3 cellular contexts compared by ENCODE assay signal in the genomic region with DNA sequence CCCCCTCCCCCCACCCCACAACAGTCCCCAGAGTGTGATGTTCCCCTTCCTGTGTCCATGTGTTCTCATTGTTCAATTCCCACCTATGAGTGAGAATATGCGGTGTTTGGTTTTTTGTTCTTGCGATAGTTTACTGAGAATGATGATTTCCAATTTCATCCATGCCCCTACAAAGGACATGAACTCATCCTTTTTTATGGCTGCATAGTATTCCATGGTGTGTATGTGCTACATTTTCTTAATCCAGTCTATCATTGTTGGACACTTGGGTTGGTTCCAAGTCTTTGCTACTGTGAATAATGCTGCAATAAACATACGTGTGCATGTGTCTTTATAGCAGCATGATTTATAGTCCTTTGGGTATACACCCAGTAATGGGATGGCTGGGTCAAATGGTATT. TPM values are rescaled to one million over a fixed set of nuclear protein-coding genes. Genes with fewer than 3 reads are reported as not detected.
"Had no signal": no experiment of that assay in that cellular context is flagged by ENCODE, and none has a peak within 500 bp of the region (broad histone marks: within the 10 kb centered on the region; RNA-seq: fewer than 3 reads in every experiment).

No MANE protein-coding gene starts in this region.

RNA-seq across cellular contexts. Expression of gene FBLL1, which starts 44.6 kb away (rescaled TPM):
- total RNA-seq: HT-29, HT1080 had no signal
- polyA plus RNA-seq: IgD-negative memory B cell had no signal
